In genomic region chr1:79741720-79742421, GRCh38 we compare ENCODE assay signal across 13 cellular contexts.
DNase-seq lines count a peak whose midpoint lies in the region; ATAC-seq and TF ChIP-seq lines count a peak whose summit lies in the region.
"Had no signal": no experiment of that assay in that cellular context is flagged by ENCODE, and none has a peak within 500 bp of the region (broad histone marks: within the 10 kb centered on the region; RNA-seq: fewer than 3 reads in every experiment).

No MANE protein-coding gene starts in this region.

- TF ChIP-seq CTCF in prostate gland (IDR thresholded peaks at IDR 0.05) = no peak

- TF ChIP-seq POLR2A in prostate gland (IDR thresholded peaks at IDR 0.05) = no peak

- H3K36me3 ChIP-seq in prostate gland = no peaks in the 10 kb centered on the region
- H3K36me3 ChIP-seq: BE2C, tibial artery had no signal

- no peak for DNase-seq in activated CD4-positive, alpha-beta T cell treated with anti-CD3 and anti-CD28 coated beads, Interleukin-2, amount 50 U/mL, for 4 hours
- DNase-seq in prostate gland (ENCODE audit: low spot score) = no peak
- no peak for DNase-seq in NCI-H2196 treated with DMSO at 0.1 percent for 48 hours (lab: John Stamatoyannopoulos, UW; ENCODE audit: unreplicated experiment)
- DNase-seq in cardiac septum (ENCODE audit: low spot score) = no peak
- DNase-seq: BE2C, mucosa of descending colon, NCI-H1436, retina, tibial artery had no signal

- H3K4me1 ChIP-seq in prostate gland (replicated peaks) = no peaks in the 10 kb centered on the region
- H3K4me1 ChIP-seq: BE2C, tibial artery had no signal

- 92% methylated on average over 3 of the region's 3 CpGs for WGBS in prostate gland

- ATAC-seq in GM18502 (IDR thresholded peaks at IDR 0.05; ENCODE audit: poor library complexity, unreplicated experiment) = peak; percentile 84
- ATAC-seq in GM19468 (IDR thresholded peaks at IDR 0.05; ENCODE audit: extremely low read depth, unreplicated experiment) = peak; percentile 88
- peak; percentile 90 for ATAC-seq in HG02938 (IDR thresholded peaks at IDR 0.05; ENCODE audit: unreplicated experiment)
- ATAC-seq in HG03565 (IDR thresholded peaks at IDR 0.05; ENCODE audit: unreplicated experiment) = peak; percentile 78
- ATAC-seq: mucosa of descending colon had no signal

- H3K4me3 ChIP-seq in prostate gland = no peak overlapping the region
- H3K4me3 ChIP-seq: mucosa of descending colon, tibial artery had no signal

- H3K9me3 ChIP-seq in prostate gland = no peaks in the 10 kb centered on the region
- H3K9me3 ChIP-seq: BE2C, mucosa of descending colon had no signal

- no peaks in the 10 kb centered on the region for H3K27me3 ChIP-seq in prostate gland (replicated peaks; ENCODE audit: insufficient read depth)
- H3K27me3 ChIP-seq: BE2C, tibial artery had no signal

- H3K27ac ChIP-seq in prostate gland = no peak overlapping the region
- H3K27ac ChIP-seq: tibial artery had no signal

- intact Hi-C loops in prostate gland (cut with DNase I) = no loop called here
- intact Hi-C loops in cardiac septum (cut with DNase I) = no loop called here
